In genomic region chr11:107769189-107769588, GRCh38 we compare ENCODE assay signal across 10 cellular contexts. TPM values are rescaled to one million over a fixed set of nuclear protein-coding genes. Genes with fewer than 3 reads are reported as not detected.
DNase-seq lines count a peak whose midpoint lies in the region; ATAC-seq and TF ChIP-seq lines count a peak whose summit lies in the region.
"Had no signal": no experiment of that assay in that cellular context is flagged by ENCODE, and none has a peak within 500 bp of the region (broad histone marks: within the 10 kb centered on the region; RNA-seq: fewer than 3 reads in every experiment).

No MANE protein-coding gene starts in this region.

- no TSS peak for BruUV-seq in HCT116 (replicated peaks; lab: Mats Ljungman, UMichigan)

- H3K4me2 ChIP-seq in HCT116 (ENCODE audit: low read length) = peak overlapping the region; percentile 12

- H3K79me2 ChIP-seq in HCT116 (ENCODE audit: insufficient read depth, low read length) = no peaks in the 10 kb centered on the region

- no peaks in the 10 kb centered on the region for H3K9me3 ChIP-seq in HCT116 (ENCODE audit: control insufficient read depth in 1 of 2, insufficient read depth in 1 of 2, low read depth in 1 of 2, low read length in 2 of 2)

- no peak overlapping the region for H2AFZ ChIP-seq in HCT116 (ENCODE audit: low read depth, low read length, poor library complexity, severe bottlenecking)

- TF ChIP-seq CTCF in HCT116 (IDR thresholded peaks at IDR 0.05 in 2 of 3, conservative IDR thresholded peaks at IDR 0.05 in 1 of 3; ENCODE audit: borderline replicate concordance in 1 of 3, insufficient read depth in 1 of 3, low read depth in 2 of 3, low read length in 2 of 3) (no peak), brain microvascular endothelial cell (IDR thresholded peaks at IDR 0.05; ENCODE audit: low read depth, low read length, missing control alignments) (no peak)

- intact Hi-C loops in HCT116 (cut with micrococcal nuclease) = no loop called here

- H3K36me3 ChIP-seq in HCT116 (ENCODE audit: control insufficient read depth in 1 of 2, insufficient read depth in 2 of 2, low read length in 2 of 2) = no peaks in the 10 kb centered on the region
- H3K36me3 ChIP-seq in brain microvascular endothelial cell (replicated peaks) = no peaks in the 10 kb centered on the region

- RAD21 ChIA-PET in HCT116 (lab: Charles Lee; ENCODE audit: low non-redundant PET in 1 of 2, low total read pairs in 2 of 2, uncharacterized antibody in 2 of 2, unreplicated experiment in 2 of 2) = no interaction called here

- in situ Hi-C loops in brain microvascular endothelial cell (cut with HindIII; ENCODE audit: low pct_ligation_motif_present, low sequenced_read_pairs) = no loop called here

- ATAC-seq in HCT116 (peak; percentile 58), HG03520 (IDR thresholded peaks at IDR 0.05; ENCODE audit: unreplicated experiment) (no peak)
- ATAC-seq: naive thymus-derived CD4-positive, alpha-beta T cell had no signal

- DNase-seq in EH (ENCODE audit: low read depth) (peak; percentile 90), HCT116 (ENCODE audit: low read depth, low spot score) (peak; percentile 23), brain microvascular endothelial cell (peak; percentile 81), myocyte (ENCODE audit: low read depth) (peak; percentile 97), NCI-H1105 treated with DMSO at 0.1 percent for 48 hours (lab: John Stamatoyannopoulos, UW) (no peak), medulla oblongata (ENCODE audit: extremely low spot score) (no peak)
- DNase-seq: naive thymus-derived CD4-positive, alpha-beta T cell; NCI-H1436 treated with DMSO at 0.1 percent for 48 hours had no signal

- no peak overlapping the region for H3K4me3 ChIP-seq in HCT116 (replicated peaks in 1 of 2; ENCODE audit: low read depth in 1 of 2, low read length in 2 of 2)
- H3K4me3 ChIP-seq in brain microvascular endothelial cell (ENCODE audit: low read depth, low read length) = no peak overlapping the region

- CTCF ChIA-PET in HCT116 (lab: Charles Lee) = no interaction called here

- peaks cover 0 to 19% of the 10 kb centered on the region in 2 experiments; a peak in 2 of 4 replicates for H3K4me1 ChIP-seq in HCT116 (ENCODE audit: control insufficient read depth in 1 of 2, insufficient read depth in 2 of 2, low read length in 2 of 2)

- H3K27ac ChIP-seq in HCT116 (ENCODE audit: low read depth, low read length) = no peak overlapping the region
- H3K27ac ChIP-seq in brain microvascular endothelial cell = peak overlapping the region; percentile 86

- no peaks in the 10 kb centered on the region for H3K9me2 ChIP-seq in HCT116 (ENCODE audit: insufficient read depth)

- TF ChIP-seq RAD21 in HCT116 (IDR thresholded peaks at IDR 0.05; ENCODE audit: low read depth) = no peak

- POLR2A ChIA-PET in HCT116 (lab: Charles Lee) = interaction anchor here (1.3 kb wide), 1 partner anchor 206 kb away, joined by 4 read pairs; no protein-coding TSS in a partner anchor

- H3K9ac ChIP-seq in HCT116 (ENCODE audit: low read length) = no peak overlapping the region

- no peak for TF ChIP-seq POLR2A in HCT116 (IDR thresholded peaks at IDR 0.05; ENCODE audit: borderline replicate concordance, extremely low read depth, insufficient read depth, insufficient read length)

- H3K27me3 ChIP-seq in HCT116 (ENCODE audit: insufficient read depth, low read length) (no peaks in the 10 kb centered on the region), brain microvascular endothelial cell (replicated peaks) (no peaks in the 10 kb centered on the region)

- no peaks in the 10 kb centered on the region for H4K20me1 ChIP-seq in HCT116 (ENCODE audit: insufficient read depth)

TF ChIP-seq in HCT116, 20 proteins besides CTCF, POLR2A, EP300 and RAD21:
- no peak for TF ChIP-seq SIN3A (IDR thresholded peaks at IDR 0.05; ENCODE audit: low read depth)
- no peak for TF ChIP-seq ZFX (IDR thresholded peaks at IDR 0.05)
- peak; percentile 56 for TF ChIP-seq FOSL1 (IDR thresholded peaks at IDR 0.05; ENCODE audit: low read depth)
- peak; percentile 53; the same call in 1 of the 2 replicates for TF ChIP-seq CBX3 (IDR thresholded peaks at IDR 0.05; ENCODE audit: low read depth)

RNA-seq across cellular contexts. Expression of gene SLN, which starts 57.3 kb away (rescaled TPM):
- total RNA-seq in HCT116 (2021; ENCODE audit: unreplicated experiment) = not detected
- not detected in 2 replicates for polyA plus RNA-seq in HCT116 (2012)
- total RNA-seq in myocyte = 9.2 and 84.1 TPM in 2 replicates
- 121 TPM for polyA plus RNA-seq in myocyte (2012)
- total RNA-seq: activated CD8-positive, alpha-beta memory T cell treated with anti-CD3 and anti-CD28 coated beads for 36 hours; naive thymus-derived CD4-positive, alpha-beta T cell had no signal
- polyA plus RNA-seq: naive thymus-derived CD4-positive, alpha-beta T cell had no signal

Comparison
In these comparisons a context has a peak if more than half of its experiments do, and no peak if none do; other contexts are left out.
1. DNase-seq: peak in EH (single experiment), HCT116 (single experiment), brain microvascular endothelial cell (single experiment) and myocyte (single experiment); none in NCI-H1105 treated with DMSO at 0.1 percent for 48 hours (single experiment) and medulla oblongata (single experiment).